Comparison of ENCODE assay signal across 26 cellular contexts in genomic region chr3:107919239-107919638, GRCh38.
"Had no signal": no experiment of that assay in that cellular context is flagged by ENCODE, and none has a peak within 500 bp of the region (broad histone marks: within the 10 kb centered on the region; RNA-seq: fewer than 3 reads in every experiment).

No MANE protein-coding gene starts in this region.

- H3K4me2 ChIP-seq: PC-9, SK-N-SH had no signal

- H3K36me3 ChIP-seq: Peyer's patch had no signal

- H3K4me1 ChIP-seq: Peyer's patch had no signal

- H2AFZ ChIP-seq: PC-9 had no signal

- H3K27ac ChIP-seq: PC-9, Peyer's patch had no signal

- H3K27me3 ChIP-seq: Peyer's patch had no signal

- H3K9me2 ChIP-seq: SK-N-SH had no signal

- H3K9ac ChIP-seq: SK-N-SH had no signal

- H3K9me3 ChIP-seq: Peyer's patch, SK-N-SH had no signal

- H3K4me3 ChIP-seq: PC-9, Peyer's patch had no signal

- DNase-seq: IMR-90, Karpas-422, KG1, MM.1S, NCI-H1092, NCI-H1105 treated with DMSO at 0.1 percent for 48 hours, NCI-H1417 treated with DMSO at 0.1 percent for 48 hours, NCI-H146, NCI-H1694 treated with DMSO at 0.1 percent for 48 hours, NCI-H1930, NCI-H2081, NCI-H2107, NCI-H2227 treated with DMSO at 0.1 percent for 48 hours, NCI-H510A, NCI-H524 treated with DMSO at 0.1 percent for 48 hours, NCI-H69, NCI-H774, OCI-M1, PC-9, Peyer's patch, SHP77 treated with DMSO at 0.1 percent for 48 hours, SK-N-SH, SW 1271, T-cell had no signal

- ATAC-seq: HepG2, Right ventricle myocardium inferior, T-cell had no signal
